ENCODE assay signal across 11 cellular contexts in genomic region chr9:121207371-121207940, GRCh38. TPM values are rescaled to one million over a fixed set of nuclear protein-coding genes. Genes with fewer than 3 reads are reported as not detected.
A peak's percentile ranks its signal among the peaks of the same experiment; 100 is the strongest.
DNase-seq lines count a peak whose midpoint lies in the region; ATAC-seq and TF ChIP-seq lines count a peak whose summit lies in the region.
"Had no signal": no experiment of that assay in that cellular context is flagged by ENCODE, and none has a peak within 500 bp of the region (broad histone marks: within the 10 kb centered on the region; RNA-seq: fewer than 3 reads in every experiment).

No MANE protein-coding gene starts in this region.

- no peaks in the 10 kb centered on the region for H3K4me1 ChIP-seq in mucosa of descending colon (ENCODE audit: low read depth)

- DNase-seq in mucosa of descending colon: no peak
- no peak for DNase-seq in RKO (ENCODE audit: low spot score)
- no peak for DNase-seq in COLO668 (lab: John Stamatoyannopoulos, UW; ENCODE audit: unreplicated experiment)
- no peak for DNase-seq in ecto neural progenitor cell (ENCODE audit: low spot score)
- DNase-seq in NCI-H146 treated with DMSO at 0.1 percent for 48 hours (lab: John Stamatoyannopoulos, UW; ENCODE audit: unreplicated experiment): no peak
- DNase-seq: activated CD8-positive, alpha-beta memory T cell treated with anti-CD3 and anti-CD28 coated beads, Interleukin-2, amount 50 U/mL, for 4 hours; lower lobe of right lung; NCI-H446 had no signal

- ATAC-seq in GM18907 (IDR thresholded peaks at IDR 0.05; ENCODE audit: unreplicated experiment): peak; percentile 89
- peak; percentile 72 for ATAC-seq in GM21825 (IDR thresholded peaks at IDR 0.05; ENCODE audit: unreplicated experiment)
- peak; percentile 76 for ATAC-seq in HG03565 (IDR thresholded peaks at IDR 0.05; ENCODE audit: unreplicated experiment)
- peak; percentile 48 for ATAC-seq in mucosa of descending colon

- no peak overlapping the region for H3K4me3 ChIP-seq in mucosa of descending colon
- H3K4me3 ChIP-seq: lower lobe of right lung had no signal

- TF ChIP-seq CTCF in mucosa of descending colon (IDR thresholded peaks at IDR 0.05): no peak

- intact Hi-C loops in mucosa of descending colon (cut with DNase I, micrococcal nuclease): no loop called here

- no peaks in the 10 kb centered on the region for H3K36me3 ChIP-seq in mucosa of descending colon (ENCODE audit: low read depth)
- H3K36me3 ChIP-seq: lower lobe of right lung had no signal

- H3K9me3 ChIP-seq in mucosa of descending colon: no peaks in the 10 kb centered on the region
- H3K9me3 ChIP-seq: lower lobe of right lung had no signal

RNA-seq across cellular contexts. Expression of gene RAB14, which starts 5.8 kb away (rescaled TPM):
- total RNA-seq in mucosa of descending colon: 10 to 100 TPM; 70.1 to 87.2 (median 76.2) TPM
